In genomic region chr11:8732276-8732675, GRCh38 we compare ENCODE assay signal across 8 cellular contexts. TPM values are rescaled to one million over a fixed set of nuclear protein-coding genes. Genes with fewer than 3 reads are reported as not detected.
DNase-seq lines count a peak whose midpoint lies in the region; ATAC-seq and TF ChIP-seq lines count a peak whose summit lies in the region.

No MANE protein-coding gene starts in this region.

- H2AFZ ChIP-seq in osteoblast (ENCODE audit: low read length) (no peak overlapping the region), GM23338 (no peak overlapping the region)

- peak overlapping the region; percentile 15 for H3K4me2 ChIP-seq in osteoblast (ENCODE audit: insufficient read depth, low read length)
- H3K4me2 ChIP-seq in GM23338: no peak overlapping the region

- DNase-seq in osteoblast (ENCODE audit: insufficient read length, low spot score, missing footprints): peak; percentile 74
- no peak for DNase-seq in T-helper 2 cell
- no peak for DNase-seq in NCI-H2029 treated with DMSO at 0.1 percent for 48 hours (lab: John Stamatoyannopoulos, UW)
- no peak for DNase-seq in GM23338 (ENCODE audit: low spot score)

- H3K9me2 ChIP-seq in GM23338 (ENCODE audit: insufficient read depth): 0 out of 2 replicates have a peak, but pooled peaks cover 8% of the 10 kb centered on the region

- H3K4me1 Mint-ChIP-seq in activated naive CD8-positive, alpha-beta T cell (ENCODE audit: low read depth): no peaks in the 10 kb centered on the region
- no peaks in the 10 kb centered on the region for H3K4me1 Mint-ChIP-seq in activated T-helper 17 cell treated with anti-CD3 and anti-CD28 coated beads, Interleukin-2, amount 50 U/mL, for 72 hours
- H3K4me1 Mint-ChIP-seq in GM23338: peaks cover 2% of the 10 kb centered on the region; the same call in 2 of the 3 replicates

- peak overlapping the region; percentile 24 for H3K27ac Mint-ChIP-seq in activated naive CD8-positive, alpha-beta T cell
- no peak overlapping the region for H3K27ac Mint-ChIP-seq in activated T-helper 17 cell treated with anti-CD3 and anti-CD28 coated beads, Interleukin-2, amount 50 U/mL, for 72 hours
- no peak overlapping the region for H3K27ac Mint-ChIP-seq in GM23338

- H3K4me3 ChIP-seq in osteoblast (ENCODE audit: insufficient read depth, low read length): no peak overlapping the region
- H3K4me3 ChIP-seq in GM23338: no peak overlapping the region

- no peaks in the 10 kb centered on the region for H3F3A ChIP-seq in GM23338 (replicated peaks; ENCODE audit: low read depth)

- TF ChIP-seq CTCF in osteoblast (IDR thresholded peaks at IDR 0.05; ENCODE audit: extremely low read depth, low read depth, low read length): no peak
- TF ChIP-seq CTCF in GM23338 (conservative IDR thresholded peaks at IDR 0.05; ENCODE audit: low read depth in 2 of 2): no peak

- H3K27ac ChIP-seq in osteoblast (ENCODE audit: low read depth, low read length) (peak overlapping the region; percentile 30), GM23338 (ENCODE audit: low read depth) (no peak overlapping the region)

- H3K4me1 ChIP-seq in osteoblast (ENCODE audit: insufficient read depth, low read length): peaks cover 39% of the 10 kb centered on the region
- H3K4me1 ChIP-seq in GM23338 (ENCODE audit: insufficient read depth): no peaks in the 10 kb centered on the region

- no peak overlapping the region for H3K4me3 Mint-ChIP-seq in activated naive CD8-positive, alpha-beta T cell
- no peak overlapping the region for H3K4me3 Mint-ChIP-seq in activated T-helper 17 cell treated with anti-CD3 and anti-CD28 coated beads, Interleukin-2, amount 50 U/mL, for 72 hours
- H3K4me3 Mint-ChIP-seq in GM23338: no peak overlapping the region

- ATAC-seq in GM18517 (IDR thresholded peaks at IDR 0.05; ENCODE audit: unreplicated experiment): peak; percentile 67
- peak; percentile 83 for ATAC-seq in HG02885 (IDR thresholded peaks at IDR 0.05; ENCODE audit: poor library complexity, unreplicated experiment)
- ATAC-seq in activated T-helper 17 cell treated with anti-CD3 and anti-CD28 coated beads, Interleukin-2, amount 50 U/mL, for 72 hours (replicated peaks): no peak
- ATAC-seq in GM23338: no peak

- H3K36me3 Mint-ChIP-seq in activated naive CD8-positive, alpha-beta T cell: no peaks in the 10 kb centered on the region
- no peaks in the 10 kb centered on the region for H3K36me3 Mint-ChIP-seq in activated T-helper 17 cell treated with anti-CD3 and anti-CD28 coated beads, Interleukin-2, amount 50 U/mL, for 72 hours (ENCODE audit: low read depth)
- H3K36me3 Mint-ChIP-seq in GM23338 (ENCODE audit: low read depth): no peaks in the 10 kb centered on the region; the same call in 2 of the 3 replicates

- H4K20me1 ChIP-seq in osteoblast (ENCODE audit: insufficient read depth, low read length) (peaks cover 21% of the 10 kb centered on the region), GM23338 (replicated peaks; ENCODE audit: insufficient read depth) (no peaks in the 10 kb centered on the region)

- H3K36me3 ChIP-seq in osteoblast (ENCODE audit: insufficient read depth, low read length): peaks cover 5% of the 10 kb centered on the region
- H3K36me3 ChIP-seq in GM23338 (ENCODE audit: insufficient read depth): no peaks in the 10 kb centered on the region

- H3K9me3 ChIP-seq in osteoblast (ENCODE audit: low read depth, low read length): no peaks in the 10 kb centered on the region

- H3K27me3 ChIP-seq in osteoblast (ENCODE audit: insufficient read depth, low read length) (no peaks in the 10 kb centered on the region), GM23338 (ENCODE audit: insufficient read depth) (no peaks in the 10 kb centered on the region)

- H3K27me3 Mint-ChIP-seq in activated naive CD8-positive, alpha-beta T cell: no peaks in the 10 kb centered on the region
- peaks cover 3% of the 10 kb centered on the region for H3K27me3 Mint-ChIP-seq in activated T-helper 17 cell treated with anti-CD3 and anti-CD28 coated beads, Interleukin-2, amount 50 U/mL, for 72 hours
- peaks cover 5% of the 10 kb centered on the region for H3K27me3 Mint-ChIP-seq in GM23338 (ENCODE audit: insufficient read depth, low read depth, poor library complexity)

- H3K79me2 ChIP-seq in osteoblast (ENCODE audit: insufficient read depth, low read length) (no peaks in the 10 kb centered on the region), GM23338 (replicated peaks; ENCODE audit: insufficient read depth) (no peaks in the 10 kb centered on the region)

- H3K9me3 Mint-ChIP-seq in activated naive CD8-positive, alpha-beta T cell (ENCODE audit: low read depth): no peaks in the 10 kb centered on the region
- no peaks in the 10 kb centered on the region for H3K9me3 Mint-ChIP-seq in activated T-helper 17 cell treated with anti-CD3 and anti-CD28 coated beads, Interleukin-2, amount 50 U/mL, for 72 hours
- H3K9me3 Mint-ChIP-seq in GM23338: no peaks in the 10 kb centered on the region

TF ChIP-seq in GM23338, 12 proteins besides CTCF, POLR2A, EP300 and RAD21:
- TF ChIP-seq CREB1 (CRISPR knock-in tag; IDR thresholded peaks at IDR 0.05; ENCODE audit: low read depth): no peak
- TF ChIP-seq NANOG (IDR thresholded peaks at IDR 0.05; ENCODE audit: borderline replicate concordance): no peak
- TF ChIP-seq STAT1 (IDR thresholded peaks at IDR 0.05; ENCODE audit: unreplicated experiment): no peak
- TF ChIP-seq EZH2 (IDR thresholded peaks at IDR 0.05; ENCODE audit: low read depth, unreplicated experiment): no peak
- TF ChIP-seq REST (IDR thresholded peaks at IDR 0.05; ENCODE audit: unreplicated experiment): no peak
- TF ChIP-seq JUNB (IDR thresholded peaks at IDR 0.05; ENCODE audit: unreplicated experiment): no peak
- no peak for TF ChIP-seq ZNF114 (CRISPR knock-in tag; IDR thresholded peaks at IDR 0.05)
- TF ChIP-seq POLR2AphosphoS5 (IDR thresholded peaks at IDR 0.05; ENCODE audit: low read depth): no peak

RNA-seq across cellular contexts. Expression of gene RPL27A, which starts 49.7 kb away (rescaled TPM):
- total RNA-seq in osteoblast: 710 and 869 TPM in 2 replicates
- 1,000 to 10,000 TPM; 1,241 to 1,415 TPM for total RNA-seq in activated T-helper 17 cell treated with anti-CD3 and anti-CD28 coated beads, Interleukin-2, amount 50 U/mL, for 72 hours
- total RNA-seq in GM23338 (2014; rRNA removed; shearing (Covaris generic)): 961 and 1,283 TPM in 2 replicates
- polyA plus RNA-seq in GM23338 (2016; fragmentation: Nextera tagmentation; extraction: Ambion mirVana): 3,167 and 3,552 TPM in 2 replicates

RNA-seq across cellular contexts. Expression of gene TRIM66, which starts 49.8 kb away (rescaled TPM):
- total RNA-seq in osteoblast: 9.0 and 10.9 TPM in 2 replicates
- 10 to 100 TPM; 15.2 to 19.9 TPM for total RNA-seq in activated T-helper 17 cell treated with anti-CD3 and anti-CD28 coated beads, Interleukin-2, amount 50 U/mL, for 72 hours
- 1.9 and 3.3 TPM in 2 replicates for total RNA-seq in GM23338 (2014; rRNA removed; shearing (Covaris generic))
- polyA plus RNA-seq in GM23338 (2016; fragmentation: Nextera tagmentation; extraction: Ambion mirVana): 1.0 and 1.1 TPM in 2 replicates

Comparison
In these comparisons a context has a peak if more than half of its experiments do, and no peak if none do; other contexts are left out.
1. ATAC-seq: peak in GM18517 (single experiment) and HG02885 (single experiment); none in activated T-helper 17 cell treated with anti-CD3 and anti-CD28 coated beads, Interleukin-2, amount 50 U/mL, for 72 hours (single experiment) and GM23338 (single experiment).